In genomic region chr15:40238481-40238926, GRCh38 we compare ENCODE assay signal across 8 cellular contexts. TPM values are rescaled to one million over a fixed set of nuclear protein-coding genes. Genes with fewer than 3 reads are reported as not detected.
DNase-seq lines count a peak whose midpoint lies in the region; ATAC-seq and TF ChIP-seq lines count a peak whose summit lies in the region.

No MANE protein-coding gene starts in this region.

- H3K4me1 Mint-ChIP-seq in activated T-cell treated with anti-CD3 and anti-CD28 coated beads, Interleukin-2, amount 50 U/mL, for 72 hours (ENCODE audit: low read depth) = peaks cover 5% of the 10 kb centered on the region
- peaks cover 18% of the 10 kb centered on the region for H3K4me1 Mint-ChIP-seq in activated CD8-positive, alpha-beta memory T cell treated with anti-CD3 and anti-CD28 coated beads, Interleukin-2, amount 10 ng/mL, durations not matched to agents 7 days and 5 days

- no peak overlapping the region for H3K27ac ChIP-seq in thymus (ENCODE audit: low read depth)

- CTCF ChIA-PET in activated CD8-positive, alpha-beta memory T cell treated with anti-CD3 and anti-CD28 coated beads, Interleukin-2, amount 10 ng/mL, durations not matched to agents 7 days and 5 days (lab: Charles Lee) = interaction anchor here (1.3 to 4.3 kb wide), 5 partner anchors 11 to 100 kb away, joined by 4 to 25 read pairs (median 7); no protein-coding TSS in a partner anchor

- ATAC-seq in activated T-cell treated with anti-CD3 and anti-CD28 coated beads, Interleukin-2, amount 50 U/mL, for 72 hours (replicated peaks in 1 of 2) = peak; percentile 4 to 10
- ATAC-seq in GM21526 (IDR thresholded peaks at IDR 0.05; ENCODE audit: low FRiP score, unreplicated experiment) (no peak), GM18861 (IDR thresholded peaks at IDR 0.05; ENCODE audit: unreplicated experiment) (no peak)
- no peak for ATAC-seq in activated CD8-positive, alpha-beta memory T cell treated with anti-CD3 and anti-CD28 coated beads, Interleukin-2, amount 10 ng/mL, durations not matched to agents 7 days and 5 days

- H3K4me3 Mint-ChIP-seq in activated T-cell treated with anti-CD3 and anti-CD28 coated beads, Interleukin-2, amount 50 U/mL, for 72 hours = peak overlapping the region; percentile 49 to 66
- no peak overlapping the region for H3K4me3 Mint-ChIP-seq in activated CD8-positive, alpha-beta memory T cell treated with anti-CD3 and anti-CD28 coated beads, Interleukin-2, amount 10 ng/mL, durations not matched to agents 7 days and 5 days

- H3K36me3 ChIP-seq in kidney epithelial cell (ENCODE audit: control insufficient read depth, insufficient read depth, low read length) (no peaks in the 10 kb centered on the region), thymus (ENCODE audit: control insufficient read depth, insufficient read depth) (peaks cover 9% of the 10 kb centered on the region)

- no peaks in the 10 kb centered on the region for H3K36me3 Mint-ChIP-seq in activated T-cell treated with anti-CD3 and anti-CD28 coated beads, Interleukin-2, amount 50 U/mL, for 72 hours (ENCODE audit: insufficient read depth in 2 of 2)
- no peaks in the 10 kb centered on the region for H3K36me3 Mint-ChIP-seq in activated CD8-positive, alpha-beta memory T cell treated with anti-CD3 and anti-CD28 coated beads, Interleukin-2, amount 10 ng/mL, durations not matched to agents 7 days and 5 days

- peaks cover 7% of the 10 kb centered on the region for H3K4me1 ChIP-seq in thymus (ENCODE audit: control insufficient read depth, insufficient read depth, low read length)

- H3K27ac Mint-ChIP-seq in activated T-cell treated with anti-CD3 and anti-CD28 coated beads, Interleukin-2, amount 50 U/mL, for 72 hours = no peak overlapping the region
- no peak overlapping the region for H3K27ac Mint-ChIP-seq in activated CD8-positive, alpha-beta memory T cell treated with anti-CD3 and anti-CD28 coated beads, Interleukin-2, amount 10 ng/mL, durations not matched to agents 7 days and 5 days

- WGBS in thymus = 54% methylated on average over 6 of the region's 6 CpGs

- no peaks in the 10 kb centered on the region for H3K9me3 Mint-ChIP-seq in activated T-cell treated with anti-CD3 and anti-CD28 coated beads, Interleukin-2, amount 50 U/mL, for 72 hours
- H3K9me3 Mint-ChIP-seq in activated CD8-positive, alpha-beta memory T cell treated with anti-CD3 and anti-CD28 coated beads, Interleukin-2, amount 10 ng/mL, durations not matched to agents 7 days and 5 days (ENCODE audit: low read depth) = no peaks in the 10 kb centered on the region

- no peak for DNase-seq in activated T-cell treated with anti-CD3 and anti-CD28 coated beads, Interleukin-2, amount 50 U/mL, for 72 hours
- DNase-seq in activated T-cell treated with anti-CD3 and anti-CD28 coated beads for 4 hours (no peak), astrocyte of the cerebellum (ENCODE audit: low read depth) (no peak), kidney epithelial cell (ENCODE audit: low read depth) (no peak)
- no peak for DNase-seq in activated CD8-positive, alpha-beta memory T cell treated with anti-CD3 and anti-CD28 coated beads, Interleukin-2, amount 10 ng/mL, durations not matched to agents 7 days and 5 days

- H3K27me3 Mint-ChIP-seq in activated T-cell treated with anti-CD3 and anti-CD28 coated beads, Interleukin-2, amount 50 U/mL, for 72 hours (ENCODE audit: low read depth) = peaks cover 24% of the 10 kb centered on the region
- H3K27me3 Mint-ChIP-seq in activated CD8-positive, alpha-beta memory T cell treated with anti-CD3 and anti-CD28 coated beads, Interleukin-2, amount 10 ng/mL, durations not matched to agents 7 days and 5 days = peaks cover 28% of the 10 kb centered on the region

- H3K9me3 ChIP-seq in thymus (ENCODE audit: control insufficient read depth) = no peaks in the 10 kb centered on the region

- peak overlapping the region; percentile 27 for H3K4me3 ChIP-seq in astrocyte of the cerebellum (ENCODE audit: low read depth, low read length)
- H3K4me3 ChIP-seq in kidney epithelial cell (ENCODE audit: low read depth, low read length) = peak overlapping the region; percentile 21
- H3K4me3 ChIP-seq in thymus (ENCODE audit: low read length) = peak overlapping the region; percentile 32

- H3K27me3 ChIP-seq in kidney epithelial cell (ENCODE audit: control insufficient read depth, insufficient read depth, low read length) (no peaks in the 10 kb centered on the region), thymus (ENCODE audit: control insufficient read depth, insufficient read depth) (no peaks in the 10 kb centered on the region)

- in situ Hi-C loops in astrocyte of the cerebellum (cut with HindIII; ENCODE audit: low sequenced_read_pairs) = no loop called here

- TF ChIP-seq CTCF in astrocyte of the cerebellum (IDR thresholded peaks at IDR 0.05; ENCODE audit: low read depth, low read length, missing control alignments) (no peak), kidney epithelial cell (IDR thresholded peaks at IDR 0.05; ENCODE audit: insufficient read depth, low read length, poor library complexity, severe bottlenecking) (no peak)

RNA-seq across cellular contexts. Expression of gene PAK6, which starts 0.4 kb away (rescaled TPM):
- total RNA-seq in activated T-cell treated with anti-CD3 and anti-CD28 coated beads, Interleukin-2, amount 50 U/mL, for 72 hours = 1 to 10 TPM in 1 of 2 donors, under 1 TPM in 1; 0.51 to 1.2 TPM
- 15.3 and 17.7 TPM in 2 replicates for total RNA-seq in kidney epithelial cell
- polyA plus RNA-seq in thymus = 1.3 TPM
- total RNA-seq in activated CD8-positive, alpha-beta memory T cell treated with anti-CD3 and anti-CD28 coated beads, Interleukin-2, amount 10 ng/mL, durations not matched to agents 7 days and 5 days = 1 to 10 TPM; 1.0 to 1.7 TPM

RNA-seq across cellular contexts. Expression of gene ANKRD63, which starts 44.4 kb away (rescaled TPM):
- total RNA-seq in activated T-cell treated with anti-CD3 and anti-CD28 coated beads, Interleukin-2, amount 50 U/mL, for 72 hours = not detected
- not detected in 2 replicates for total RNA-seq in kidney epithelial cell
- polyA plus RNA-seq in thymus = not detected
- not detected for total RNA-seq in activated CD8-positive, alpha-beta memory T cell treated with anti-CD3 and anti-CD28 coated beads, Interleukin-2, amount 10 ng/mL, durations not matched to agents 7 days and 5 days

Comparison
In these comparisons a context has a peak if more than half of its experiments do, and no peak if none do; other contexts are left out.
1. ATAC-seq: peak in activated T-cell treated with anti-CD3 and anti-CD28 coated beads, Interleukin-2, amount 50 U/mL, for 72 hours (2 of 2); none in GM21526 (single experiment), GM18861 (single experiment) and activated CD8-positive, alpha-beta memory T cell treated with anti-CD3 and anti-CD28 coated beads, Interleukin-2, amount 10 ng/mL, durations not matched to agents 7 days and 5 days (single experiment).
2. Peak in every context shown above with its lines, with median percentiles within 50 percentile points of each other: H3K4me3 ChIP-seq.